In the genomic region with DNA sequence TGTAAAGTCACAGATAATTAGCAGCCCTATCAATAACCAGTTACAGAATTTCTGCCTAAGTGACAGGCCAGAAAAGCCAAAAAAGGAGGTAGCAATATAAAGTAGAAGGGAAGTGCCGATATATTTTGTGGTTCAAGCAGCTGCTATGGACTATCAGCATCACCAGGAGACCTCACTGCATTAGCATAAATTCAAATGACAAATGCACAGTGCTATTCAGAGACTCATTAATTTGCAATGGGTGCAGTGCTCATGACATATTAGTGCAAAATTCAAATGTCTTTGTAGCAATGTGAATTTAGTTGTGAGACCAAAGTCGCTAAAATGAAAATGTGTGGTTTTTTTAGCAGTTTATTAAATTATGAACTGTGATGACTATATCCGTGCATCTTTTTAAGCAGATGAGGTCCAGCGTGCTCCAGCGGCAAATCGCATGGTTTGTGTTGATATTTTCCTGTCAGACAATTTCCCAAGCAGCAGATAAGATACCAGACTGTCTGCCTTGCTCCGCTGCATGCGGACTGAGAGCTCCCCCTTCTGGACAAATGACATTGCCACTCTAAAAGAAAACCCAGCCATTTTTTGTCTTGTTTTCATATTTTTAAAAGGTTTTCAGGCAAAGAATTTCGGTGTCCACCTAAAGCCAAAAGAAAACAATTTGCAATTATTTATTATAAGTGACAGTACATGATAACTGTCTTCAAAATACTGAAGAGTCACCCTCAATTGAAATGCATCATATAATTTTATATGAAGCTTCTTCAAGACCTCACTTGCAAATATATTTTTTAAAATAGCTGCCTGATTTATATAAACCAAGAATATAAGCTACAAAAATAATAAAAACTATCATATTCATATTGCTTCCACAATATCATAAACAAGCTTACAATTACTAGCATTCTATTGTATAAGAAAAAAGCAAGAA, we compare ENCODE assay signal across 8 cellular contexts.
DNase-seq lines count a peak whose midpoint lies in the region; ATAC-seq, FAIRE-seq and TF ChIP-seq lines count a peak whose summit lies in the region.

No MANE protein-coding gene starts in this region.

- H3K27ac Mint-ChIP-seq in T-helper 17 cell (no peak overlapping the region), MCF 10A (ENCODE audit: low read depth, unreplicated experiment) (no peak overlapping the region)

- no peak overlapping the region for H3K4me3 Mint-ChIP-seq in T-helper 17 cell
- H3K4me3 Mint-ChIP-seq in MCF 10A (ENCODE audit: unreplicated experiment), result no peak overlapping the region

- DNase-seq in GDM1 (lab: John Stamatoyannopoulos, UW) (peak; percentile 44), NCI-H1417 (lab: John Stamatoyannopoulos, UW) (peak; percentile 38 to 78 (median 53)), T-helper 17 cell (peak in 1 of 3 donors; percentile 28), MCF 10A (ENCODE audit: unreplicated experiment) (peak; percentile 67), epidermal melanocyte (ENCODE audit: insufficient read length, low spot score) (no peak)
- DNase-seq in stimulated activated CD4-positive, alpha-beta T cell treated with anti-CD3 and anti-CD28 coated beads, Interleukin-15, amount 100 ng/mL, for 24 hours, result peak; percentile 60

- ATAC-seq in T-helper 17 cell, result peak; percentile 59

- no peak overlapping the region for H3K4me3 ChIP-seq in HEK293 (ENCODE audit: low read depth, low read length)

- CTCF ChIA-PET in HEK293 (lab: Yijun Ruan, JAX), result interaction anchor here (0.6 to 3.3 kb wide), 36 partner anchors 9 to 1648 kb away, joined by 3 to 49 read pairs (median 3); no protein-coding TSS in a partner anchor
- CTCF ChIA-PET in MCF 10A (lab: Yijun Ruan, JAX), result interaction anchor here (0.5 to 3.5 kb wide), 40 partner anchors 9 to 1682 kb away, joined by 3 to 114 read pairs (median 3); no protein-coding TSS in a partner anchor

- H3K27ac ChIP-seq in HEK293 (ENCODE audit: extremely low read depth, low read depth, low read length), result no peak overlapping the region

- no TSS peak for BruUV-seq in MCF 10A (replicated peaks; lab: Mats Ljungman, UMichigan)

- H3K9me3 Mint-ChIP-seq in MCF 10A (ENCODE audit: unreplicated experiment), result no peaks in the 10 kb centered on the region

- POLR2A ChIA-PET in HEK293 (lab: Yijun Ruan, JAX) (no interaction called here), MCF 10A (lab: Yijun Ruan, JAX) (no interaction called here)

- TF ChIP-seq CTCF in HEK293 (tag by site-specific recombination; IDR thresholded peaks at IDR 0.05), result peak; percentile 55; the same call in 1 of the 2 replicates
- peak; percentile 85 for TF ChIP-seq CTCF in MCF 10A (IDR thresholded peaks at IDR 0.05; ENCODE audit: unreplicated experiment)

- peak; percentile 92 for FAIRE-seq in islet of Langerhans (lab: Jason Lieb, UNC)

- H3K36me3 ChIP-seq in HEK293 (ENCODE audit: control insufficient read depth in 2 of 2, insufficient read depth in 1 of 2, low read length in 2 of 2), result no peaks in the 10 kb centered on the region

- H3K9me3 ChIP-seq in HEK293 (ENCODE audit: control insufficient read depth, insufficient read depth, low read depth, low read length) (no peaks in the 10 kb centered on the region), T-helper 17 cell (ENCODE audit: control insufficient read depth, low read length, poor library complexity, severe bottlenecking) (no peaks in the 10 kb centered on the region)

- H3K4me1 Mint-ChIP-seq in T-helper 17 cell, result peaks cover 3% of the 10 kb centered on the region
- H3K4me1 Mint-ChIP-seq in MCF 10A (ENCODE audit: insufficient read depth, unreplicated experiment), result no peaks in the 10 kb centered on the region

- intact Hi-C loops in MCF 10A (cut with micrococcal nuclease), result loop anchor here (1.0 to 10.0 kb wide), 5 partner anchors 122 to 1536 kb away; a partner anchor contains a TSS

- no peaks in the 10 kb centered on the region for H3K4me1 ChIP-seq in HEK293 (ENCODE audit: control insufficient read depth, insufficient read depth, low read length)

- no peaks in the 10 kb centered on the region for H3K36me3 Mint-ChIP-seq in T-helper 17 cell (ENCODE audit: low read depth)
- no peaks in the 10 kb centered on the region for H3K36me3 Mint-ChIP-seq in MCF 10A (ENCODE audit: insufficient read depth, unreplicated experiment)

- H3K27me3 Mint-ChIP-seq in T-helper 17 cell (peaks cover 4% of the 10 kb centered on the region), MCF 10A (ENCODE audit: insufficient read depth, unreplicated experiment) (peaks cover 40% of the 10 kb centered on the region)

TF ChIP-seq in HEK293, 187 proteins besides CTCF, POLR2A, EP300 and RAD21 (continues in another document):
- no peak for TF ChIP-seq ZIC2 (tag by site-specific recombination; IDR thresholded peaks at IDR 0.05)
- 0 out of 2 replicates have a peak, but pooled peaks have one; percentile 34 for TF ChIP-seq ZSCAN30 (tag by site-specific recombination; IDR thresholded peaks at IDR 0.05)
- TF ChIP-seq ZNF660 (tag by site-specific recombination; IDR thresholded peaks at IDR 0.05), result peak; percentile 57; the same call in 1 of the 2 replicates
- TF ChIP-seq YY2 (tag by site-specific recombination; IDR thresholded peaks at IDR 0.05), result no peak
- no peak for TF ChIP-seq ZNF223 (tag by site-specific recombination; IDR thresholded peaks at IDR 0.05)
- TF ChIP-seq ZNF549 (tag by site-specific recombination; IDR thresholded peaks at IDR 0.05), result peak; percentile 12; the same call in 1 of the 2 replicates
- TF ChIP-seq, protein P1, sequence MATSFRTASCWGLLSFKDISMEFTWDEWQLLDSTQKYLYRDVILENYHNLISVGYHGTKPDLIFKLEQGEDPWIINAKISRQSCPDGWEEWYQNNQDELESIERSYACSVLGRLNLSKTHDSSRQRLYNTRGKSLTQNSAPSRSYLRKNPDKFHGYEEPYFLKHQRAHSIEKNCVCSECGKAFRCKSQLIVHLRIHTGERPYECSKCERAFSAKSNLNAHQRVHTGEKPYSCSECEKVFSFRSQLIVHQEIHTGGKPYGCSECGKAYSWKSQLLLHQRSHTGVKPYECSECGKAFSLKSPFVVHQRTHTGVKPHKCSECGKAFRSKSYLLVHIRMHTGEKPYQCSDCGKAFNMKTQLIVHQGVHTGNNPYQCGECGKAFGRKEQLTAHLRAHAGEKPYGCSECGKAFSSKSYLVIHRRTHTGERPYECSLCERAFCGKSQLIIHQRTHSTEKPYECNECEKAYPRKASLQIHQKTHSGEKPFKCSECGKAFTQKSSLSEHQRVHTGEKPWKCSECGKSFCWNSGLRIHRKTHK (tag by site-specific recombination; IDR thresholded peaks at IDR 0.05), result no peak
- TF ChIP-seq ZNF837 (tag by site-specific recombination; IDR thresholded peaks at IDR 0.05), result no peak
- no peak for TF ChIP-seq ZNF2 (tag by site-specific recombination; IDR thresholded peaks at IDR 0.05)
- TF ChIP-seq, protein P2, sequence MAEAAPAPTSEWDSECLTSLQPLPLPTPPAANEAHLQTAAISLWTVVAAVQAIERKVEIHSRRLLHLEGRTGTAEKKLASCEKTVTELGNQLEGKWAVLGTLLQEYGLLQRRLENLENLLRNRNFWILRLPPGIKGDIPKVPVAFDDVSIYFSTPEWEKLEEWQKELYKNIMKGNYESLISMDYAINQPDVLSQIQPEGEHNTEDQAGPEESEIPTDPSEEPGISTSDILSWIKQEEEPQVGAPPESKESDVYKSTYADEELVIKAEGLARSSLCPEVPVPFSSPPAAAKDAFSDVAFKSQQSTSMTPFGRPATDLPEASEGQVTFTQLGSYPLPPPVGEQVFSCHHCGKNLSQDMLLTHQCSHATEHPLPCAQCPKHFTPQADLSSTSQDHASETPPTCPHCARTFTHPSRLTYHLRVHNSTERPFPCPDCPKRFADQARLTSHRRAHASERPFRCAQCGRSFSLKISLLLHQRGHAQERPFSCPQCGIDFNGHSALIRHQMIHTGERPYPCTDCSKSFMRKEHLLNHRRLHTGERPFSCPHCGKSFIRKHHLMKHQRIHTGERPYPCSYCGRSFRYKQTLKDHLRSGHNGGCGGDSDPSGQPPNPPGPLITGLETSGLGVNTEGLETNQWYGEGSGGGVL (tag by site-specific recombination; IDR thresholded peaks at IDR 0.05), result no peak
- TF ChIP-seq KLF7 (tag by site-specific recombination; IDR thresholded peaks at IDR 0.05; ENCODE audit: borderline replicate concordance), result no peak
- TF ChIP-seq, protein P3, sequence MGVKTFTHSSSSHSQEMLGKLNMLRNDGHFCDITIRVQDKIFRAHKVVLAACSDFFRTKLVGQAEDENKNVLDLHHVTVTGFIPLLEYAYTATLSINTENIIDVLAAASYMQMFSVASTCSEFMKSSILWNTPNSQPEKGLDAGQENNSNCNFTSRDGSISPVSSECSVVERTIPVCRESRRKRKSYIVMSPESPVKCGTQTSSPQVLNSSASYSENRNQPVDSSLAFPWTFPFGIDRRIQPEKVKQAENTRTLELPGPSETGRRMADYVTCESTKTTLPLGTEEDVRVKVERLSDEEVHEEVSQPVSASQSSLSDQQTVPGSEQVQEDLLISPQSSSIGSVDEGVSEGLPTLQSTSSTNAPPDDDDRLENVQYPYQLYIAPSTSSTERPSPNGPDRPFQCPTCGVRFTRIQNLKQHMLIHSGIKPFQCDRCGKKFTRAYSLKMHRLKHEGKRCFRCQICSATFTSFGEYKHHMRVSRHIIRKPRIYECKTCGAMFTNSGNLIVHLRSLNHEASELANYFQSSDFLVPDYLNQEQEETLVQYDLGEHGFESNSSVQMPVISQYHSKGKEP (tag by site-specific recombination; IDR thresholded peaks at IDR 0.05), result no peak
- TF ChIP-seq ZNF654 (tag by site-specific recombination; IDR thresholded peaks at IDR 0.05; ENCODE audit: low read depth), result peak; percentile 96
- TF ChIP-seq, protein P4, sequence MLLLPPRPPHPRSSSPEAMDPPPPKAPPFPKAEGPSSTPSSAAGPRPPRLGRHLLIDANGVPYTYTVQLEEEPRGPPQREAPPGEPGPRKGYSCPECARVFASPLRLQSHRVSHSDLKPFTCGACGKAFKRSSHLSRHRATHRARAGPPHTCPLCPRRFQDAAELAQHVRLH (tag by site-specific recombination; IDR thresholded peaks at IDR 0.05), result no peak
